1 cellular context compared by ENCODE assay signal in genomic region chr11:18844753-18845367, GRCh38.
TF ChIP-seq lines count a peak whose summit lies in the region.

No MANE protein-coding gene starts in this region.

TF ChIP-seq in IMR-90, 13 proteins besides CTCF, POLR2A, EP300 and RAD21 (continued from another document):
- TF ChIP-seq ELK1 (IDR thresholded peaks at IDR 0.05; ENCODE audit: borderline replicate concordance, low read depth, low read length), result no peak
- no peak for TF ChIP-seq CHD1 (IDR thresholded peaks at IDR 0.05; ENCODE audit: low read depth, low read length)
- TF ChIP-seq FOS (IDR thresholded peaks at IDR 0.05; ENCODE audit: low read depth, low read length), result no peak
- no peak for TF ChIP-seq MAZ (IDR thresholded peaks at IDR 0.05; ENCODE audit: borderline replicate concordance, low read depth, low read length)
- TF ChIP-seq NFE2L2 (IDR thresholded peaks at IDR 0.05; ENCODE audit: low read depth, low read length), result no peak
- no peak for TF ChIP-seq BHLHE40 (IDR thresholded peaks at IDR 0.05; ENCODE audit: low read depth, low read length)
- TF ChIP-seq MXI1 (IDR thresholded peaks at IDR 0.05; ENCODE audit: borderline replicate concordance, low read depth, low read length), result no peak
- no peak for TF ChIP-seq CEBPB (IDR thresholded peaks at IDR 0.05; ENCODE audit: low read depth, low read length)
- TF ChIP-seq USF2 (IDR thresholded peaks at IDR 0.05; ENCODE audit: low read depth, low read length), result no peak
